1 cellular context compared by ENCODE assay signal in genomic region chr10:117074621-117075020, GRCh38.
TF ChIP-seq lines count a peak whose summit lies in the region.

No MANE protein-coding gene starts in this region.

TF ChIP-seq in A549, 52 proteins besides CTCF, POLR2A, EP300 and RAD21 (continued from another document):
- TF ChIP-seq, protein P1, sequence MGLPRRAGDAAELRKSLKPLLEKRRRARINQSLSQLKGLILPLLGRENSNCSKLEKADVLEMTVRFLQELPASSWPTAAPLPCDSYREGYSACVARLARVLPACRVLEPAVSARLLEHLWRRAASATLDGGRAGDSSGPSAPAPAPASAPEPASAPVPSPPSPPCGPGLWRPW (IDR thresholded peaks at IDR 0.05) = no peak
- TF ChIP-seq NR3C1 (IDR thresholded peaks at IDR 0.05) (no peak), ZNF302 (CRISPR knock-in tag; IDR thresholded peaks at IDR 0.05) (no peak), HOXA7 (CRISPR knock-in tag; IDR thresholded peaks at IDR 0.05) (no peak), HDAC2 (IDR thresholded peaks at IDR 0.05) (no peak), RCOR1 (IDR thresholded peaks at IDR 0.05; ENCODE audit: low read depth, low read length) (no peak)
